Comparison of ENCODE assay signal across 1 cellular context in genomic region chr18:3623769-3624545, GRCh38.
TF ChIP-seq lines count a peak whose summit lies in the region.

No MANE protein-coding gene starts in this region.

TF ChIP-seq in K562, 482 proteins besides CTCF, POLR2A, EP300 and RAD21 (continued from another document and continues in another):
- peak; percentile 83 for TF ChIP-seq PATZ1 (CRISPR knock-in tag; IDR thresholded peaks at IDR 0.05; ENCODE audit: borderline replicate concordance)
- TF ChIP-seq CHD7 (IDR thresholded peaks at IDR 0.05; ENCODE audit: low read depth, low read length), result peak; percentile 22
- TF ChIP-seq ZFPM2 (CRISPR knock-in tag; IDR thresholded peaks at IDR 0.05), result no peak
- no peak for TF ChIP-seq PRMT5 (CRISPR knock-in tag; IDR thresholded peaks at IDR 0.05)
- TF ChIP-seq RCOR1 (IDR thresholded peaks at IDR 0.05; ENCODE audit: borderline replicate concordance in 1 of 2, low read depth in 2 of 2, low read length in 2 of 2), result peak; percentile 24 to 28; a peak in 3 of 4 replicates
- TF ChIP-seq ATF3 (IDR thresholded peaks at IDR 0.05), result no peak
- peak; percentile 6; the same call in 1 of the 2 replicates for TF ChIP-seq ATF3 (CRISPR knock-in tag; conservative IDR thresholded peaks at IDR 0.05)
- no peak; a peak in 3 of 4 replicates for TF ChIP-seq FOXK2 (conservative IDR thresholded peaks at IDR 0.05 in 1 of 2, IDR thresholded peaks at IDR 0.05 in 1 of 2; ENCODE audit: low read depth in 2 of 2)
- no peak for TF ChIP-seq DLX4 (CRISPR knock-in tag; IDR thresholded peaks at IDR 0.05)
- TF ChIP-seq RFX7 (CRISPR knock-in tag; IDR thresholded peaks at IDR 0.05), result no peak
- peak; percentile 97 for TF ChIP-seq ZNF589 (CRISPR knock-in tag; IDR thresholded peaks at IDR 0.05; ENCODE audit: low read depth)
- no peak for TF ChIP-seq CSDE1 (IDR thresholded peaks at IDR 0.05)
- TF ChIP-seq HDAC6 (IDR thresholded peaks at IDR 0.05; ENCODE audit: low read depth, low read length), result no peak
- no peak for TF ChIP-seq CBFA2T3 (IDR thresholded peaks at IDR 0.05)
- TF ChIP-seq XRCC3 (IDR thresholded peaks at IDR 0.05), result no peak
- TF ChIP-seq ZNF398 (CRISPR knock-in tag; IDR thresholded peaks at IDR 0.05), result no peak
- peak; percentile 82 for TF ChIP-seq MTA1 (IDR thresholded peaks at IDR 0.05; ENCODE audit: borderline replicate concordance)
- peak; percentile 64; the same call in 1 of the 2 replicates for TF ChIP-seq NKRF (IDR thresholded peaks at IDR 0.05; ENCODE audit: borderline replicate concordance)
- TF ChIP-seq FOXP4 (CRISPR knock-in tag; IDR thresholded peaks at IDR 0.05; ENCODE audit: borderline replicate concordance), result no peak
- TF ChIP-seq IRF2 (CRISPR knock-in tag; IDR thresholded peaks at IDR 0.05), result no peak
- peak; percentile 79 for TF ChIP-seq CREB3 (tag; conservative IDR thresholded peaks at IDR 0.05; ENCODE audit: low read depth)
- no peak for TF ChIP-seq GABPA (tag; conservative IDR thresholded peaks at IDR 0.05; ENCODE audit: low read depth)
- TF ChIP-seq KAT8 (IDR thresholded peaks at IDR 0.05; ENCODE audit: low read depth), result no peak
- no peak for TF ChIP-seq CCAR2 (IDR thresholded peaks at IDR 0.05; ENCODE audit: low read depth, low read length)
- TF ChIP-seq MCM7 (IDR thresholded peaks at IDR 0.05), result no peak
- TF ChIP-seq PYGO2 (tag; IDR thresholded peaks at IDR 0.05), result no peak
- no peak for TF ChIP-seq ZNF764 (CRISPR knock-in tag; IDR thresholded peaks at IDR 0.05; ENCODE audit: low read depth)
- TF ChIP-seq MBD1 (CRISPR knock-in tag; IDR thresholded peaks at IDR 0.05), result no peak
